17 cellular contexts compared by ENCODE assay signal in genomic region chr3:23663661-23664186, GRCh38.
DNase-seq lines count a peak whose midpoint lies in the region; ATAC-seq and TF ChIP-seq lines count a peak whose summit lies in the region.
"Had no signal": no experiment of that assay in that cellular context is flagged by ENCODE, and none has a peak within 500 bp of the region (broad histone marks: within the 10 kb centered on the region; RNA-seq: fewer than 3 reads in every experiment).

No MANE protein-coding gene starts in this region.

- H3K4me1 ChIP-seq in HEK293 (ENCODE audit: control insufficient read depth, insufficient read depth, low read length): 0 out of 2 replicates have a peak, but pooled peaks cover 1% of the 10 kb centered on the region
- H3K4me1 ChIP-seq in OCI-LY1 (ENCODE audit: insufficient read depth, low read length, severe bottlenecking): peaks cover 55% of the 10 kb centered on the region
- peaks cover 4% of the 10 kb centered on the region for H3K4me1 ChIP-seq in right cardiac atrium (ENCODE audit: control insufficient read depth, insufficient read depth, low read length)
- H3K4me1 ChIP-seq in PC-9 (replicated peaks; ENCODE audit: insufficient read depth): peaks cover 32% of the 10 kb centered on the region
- H3K4me1 ChIP-seq: BE2C had no signal

- H4K20me1 ChIP-seq in OCI-LY1 (ENCODE audit: insufficient read depth, low read length): no peaks in the 10 kb centered on the region
- H4K20me1 ChIP-seq in PC-9 (ENCODE audit: insufficient read depth): no peaks in the 10 kb centered on the region

- no peaks in the 10 kb centered on the region for H3K27me3 ChIP-seq in OCI-LY1 (ENCODE audit: insufficient read depth, low read length)
- H3K27me3 ChIP-seq in right cardiac atrium (ENCODE audit: control insufficient read depth, insufficient read depth): no peaks in the 10 kb centered on the region
- no peaks in the 10 kb centered on the region for H3K27me3 ChIP-seq in PC-9 (ENCODE audit: insufficient read depth, low read depth)
- H3K27me3 ChIP-seq: BE2C, MG63 had no signal

- no peak overlapping the region for H3K9ac ChIP-seq in OCI-LY1 (ENCODE audit: low read length)

- H3K4me3 ChIP-seq in HEK293 (ENCODE audit: low read depth, low read length) (no peak overlapping the region), OCI-LY1 (ENCODE audit: low read depth, low read length, poor library complexity, severe bottlenecking) (no peak overlapping the region), right cardiac atrium (ENCODE audit: low read length) (no peak overlapping the region), PC-9 (no peak overlapping the region)
- H3K4me3 ChIP-seq: MG63 had no signal

- H3K9me2 ChIP-seq in OCI-LY1 (ENCODE audit: low read depth, low read length): no peaks in the 10 kb centered on the region
- H3K9me2 ChIP-seq in PC-9 (ENCODE audit: insufficient read depth): no peaks in the 10 kb centered on the region

- H2AFZ ChIP-seq in OCI-LY1 (ENCODE audit: low read length): no peak overlapping the region
- no peak overlapping the region for H2AFZ ChIP-seq in PC-9

- H3K27ac Mint-ChIP-seq in natural killer cell treated with Interleukin-12 subunit alpha and Interleukin-12 subunit beta and Interleukin-15 and Interleukin-18, amount 100 ng/mL, for 72 hours: no peak overlapping the region
- H3K27ac Mint-ChIP-seq: CD4-positive, alpha-beta memory T cell had no signal

- no peaks in the 10 kb centered on the region for H3K36me3 Mint-ChIP-seq in natural killer cell treated with Interleukin-12 subunit alpha and Interleukin-12 subunit beta and Interleukin-15 and Interleukin-18, amount 100 ng/mL, for 72 hours
- H3K36me3 Mint-ChIP-seq: CD4-positive, alpha-beta memory T cell had no signal

- CTCF ChIA-PET in HEK293 (lab: Yijun Ruan, JAX): interaction anchor here (0.7 kb wide), 2 partner anchors 26 to 219 kb away, joined by 4 to 6 read pairs; no protein-coding TSS in a partner anchor
- CTCF ChIA-PET in PC-9 (lab: Charles Lee): no interaction called here

- H3F3A ChIP-seq in OCI-LY1 (ENCODE audit: insufficient read depth, low read length) (no peaks in the 10 kb centered on the region), PC-9 (ENCODE audit: insufficient read depth, low read depth) (peaks cover 21% of the 10 kb centered on the region)

- H3K4me2 ChIP-seq in OCI-LY1 (ENCODE audit: low read length) (no peak overlapping the region), PC-9 (no peak overlapping the region)

- DNase-seq in cerebellar cortex (ENCODE audit: low spot score): peak; percentile 44
- no peak for DNase-seq in right cardiac atrium
- DNase-seq in PC-9: no peak
- DNase-seq in natural killer cell treated with Interleukin-12 subunit alpha and Interleukin-12 subunit beta and Interleukin-15 and Interleukin-18, amount 100 ng/mL, for 72 hours (ENCODE audit: low spot score): no peak
- DNase-seq in SK-N-DZ (ENCODE audit: low spot score): no peak
- no peak for DNase-seq in activated CD8-positive, alpha-beta memory T cell treated with anti-CD3 and anti-CD28 coated beads, Interleukin-2, amount 50 U/mL, for 4 hours
- DNase-seq: BE2C; CD4-positive, alpha-beta memory T cell; DMS79; GDM1; KBM-7; NCI-H1092 treated with DMSO at 0.1 percent for 48 hours; NCI-H1694 treated with DMSO at 0.1 percent for 48 hours; NCI-H510A had no signal

- no peak for TF ChIP-seq CTCF in HEK293 (tag by site-specific recombination; IDR thresholded peaks at IDR 0.05)
- TF ChIP-seq CTCF in OCI-LY1 (IDR thresholded peaks at IDR 0.05; ENCODE audit: low read length): no peak
- TF ChIP-seq CTCF in PC-9 (conservative IDR thresholded peaks at IDR 0.05): no peak

- H3K36me3 ChIP-seq in HEK293 (ENCODE audit: control insufficient read depth in 2 of 2, insufficient read depth in 1 of 2, low read length in 2 of 2): no peaks in the 10 kb centered on the region
- H3K36me3 ChIP-seq in OCI-LY1 (ENCODE audit: insufficient read depth, low read length): no peaks in the 10 kb centered on the region
- no peaks in the 10 kb centered on the region for H3K36me3 ChIP-seq in PC-9 (ENCODE audit: low read depth)
- H3K36me3 ChIP-seq: BE2C, MG63 had no signal

- H3K9me3 ChIP-seq in HEK293 (ENCODE audit: control insufficient read depth, insufficient read depth, low read depth, low read length): no peaks in the 10 kb centered on the region
- H3K9me3 ChIP-seq in OCI-LY1 (ENCODE audit: low read length): no peaks in the 10 kb centered on the region
- H3K9me3 ChIP-seq in right cardiac atrium (ENCODE audit: control insufficient read depth, low read length): no peaks in the 10 kb centered on the region
- H3K9me3 ChIP-seq in PC-9 (ENCODE audit: insufficient read depth, low read depth): no peaks in the 10 kb centered on the region; the same call in 1 of the 2 replicates
- H3K9me3 ChIP-seq: BE2C, MG63 had no signal

- intact Hi-C loops in right cardiac atrium (cut with DNase I) (no loop called here), PC-9 (cut with micrococcal nuclease; ENCODE audit: unreplicated experiment) (no loop called here)

- WGBS in right cardiac atrium: 61% methylated on average over 5 of the region's 5 CpGs

- no peak overlapping the region for H3K4me3 Mint-ChIP-seq in natural killer cell treated with Interleukin-12 subunit alpha and Interleukin-12 subunit beta and Interleukin-15 and Interleukin-18, amount 100 ng/mL, for 72 hours
- H3K4me3 Mint-ChIP-seq: CD4-positive, alpha-beta memory T cell had no signal

- peak; percentile 65 to 71 for ATAC-seq in right cardiac atrium
- ATAC-seq in natural killer cell treated with Interleukin-12 subunit alpha and Interleukin-12 subunit beta and Interleukin-15 and Interleukin-18, amount 100 ng/mL, for 72 hours: no peak

- no TSS peak for BruUV-seq in PC-9 (replicated peaks; lab: Mats Ljungman, UMichigan)

- H3K27me3 Mint-ChIP-seq in natural killer cell treated with Interleukin-12 subunit alpha and Interleukin-12 subunit beta and Interleukin-15 and Interleukin-18, amount 100 ng/mL, for 72 hours: peaks cover 0 to 9% of the 10 kb centered on the region in 2 donors

- H3K9me3 Mint-ChIP-seq in natural killer cell treated with Interleukin-12 subunit alpha and Interleukin-12 subunit beta and Interleukin-15 and Interleukin-18, amount 100 ng/mL, for 72 hours: no peaks in the 10 kb centered on the region
- H3K9me3 Mint-ChIP-seq: CD4-positive, alpha-beta memory T cell had no signal

- H3K4me1 Mint-ChIP-seq in natural killer cell treated with Interleukin-12 subunit alpha and Interleukin-12 subunit beta and Interleukin-15 and Interleukin-18, amount 100 ng/mL, for 72 hours (ENCODE audit: low read depth in 2 of 2): peaks cover 10 to 12% of the 10 kb centered on the region in 2 donors

- H3K27ac ChIP-seq in HEK293 (ENCODE audit: extremely low read depth, low read depth, low read length) (no peak overlapping the region), OCI-LY1 (ENCODE audit: low read depth, low read length, poor library complexity, severe bottlenecking) (peak overlapping the region; percentile 52), right cardiac atrium (ENCODE audit: low read length) (no peak overlapping the region), PC-9 (no peak overlapping the region)

- POLR2A ChIA-PET in HEK293 (lab: Yijun Ruan, JAX) (interaction anchor here (0.6 kb wide), 1 partner anchor 33 kb away, joined by 3 read pairs; no protein-coding TSS in a partner anchor), PC-9 (lab: Charles Lee; ENCODE audit: unreplicated experiment) (no interaction called here)

- H3K79me2 ChIP-seq in OCI-LY1 (ENCODE audit: insufficient read depth, low read length) (no peaks in the 10 kb centered on the region), PC-9 (ENCODE audit: low read depth) (no peaks in the 10 kb centered on the region)

TF ChIP-seq in HEK293, 187 proteins besides CTCF, POLR2A, EP300 and RAD21:
- no peak for TF ChIP-seq ZBTB21 (tag by site-specific recombination; IDR thresholded peaks at IDR 0.05)
- TF ChIP-seq MYNN (tag by site-specific recombination; IDR thresholded peaks at IDR 0.05; ENCODE audit: borderline replicate concordance): 0 out of 2 replicates have a peak, but pooled peaks have one; percentile 32
- no peak for TF ChIP-seq RBAK (tag by site-specific recombination; IDR thresholded peaks at IDR 0.05)
- no peak for TF ChIP-seq ZFP3 (tag by site-specific recombination; IDR thresholded peaks at IDR 0.05; ENCODE audit: low read depth)
- TF ChIP-seq ZNF214 (tag by site-specific recombination; IDR thresholded peaks at IDR 0.05; ENCODE audit: borderline replicate concordance): no peak
TF ChIP-seq in HEK293: peak in this region for 1.

Comparison
In these comparisons a context has a peak if more than half of its experiments do, and no peak if none do; other contexts are left out.
1. ATAC-seq: peak in right cardiac atrium (2 of 2); none in natural killer cell treated with Interleukin-12 subunit alpha and Interleukin-12 subunit beta and Interleukin-15 and Interleukin-18, amount 100 ng/mL, for 72 hours (0 of 2).